ENCODE assay signal across 10 cellular contexts in the genomic region with DNA sequence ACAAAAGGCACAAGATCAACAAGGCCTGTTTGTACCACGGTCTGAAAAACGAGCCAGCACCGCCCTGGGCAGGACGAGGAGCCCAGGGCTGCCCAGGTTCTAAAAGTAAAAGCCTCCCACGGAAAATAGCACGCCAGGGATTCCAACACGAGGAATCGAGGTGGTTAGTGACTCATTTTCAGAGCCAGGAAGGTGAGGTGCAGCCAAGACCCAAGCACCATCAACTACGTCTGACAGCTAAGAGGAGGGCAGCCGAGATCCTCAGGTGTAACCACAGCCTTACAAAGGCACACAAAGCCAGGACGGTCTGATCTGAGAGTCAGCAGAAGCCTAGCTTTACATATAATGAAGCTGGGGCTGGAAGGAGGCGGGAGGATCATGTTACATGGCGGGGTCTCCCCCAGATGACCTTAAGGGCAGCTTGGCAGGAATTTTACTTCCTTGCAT. TPM values are rescaled to one million over a fixed set of nuclear protein-coding genes. Genes with fewer than 3 reads are reported as not detected.
DNase-seq lines count a peak whose midpoint lies in the region; ATAC-seq and TF ChIP-seq lines count a peak whose summit lies in the region.
"Had no signal": no experiment of that assay in that cellular context is flagged by ENCODE, and none has a peak within 500 bp of the region (broad histone marks: within the 10 kb centered on the region; RNA-seq: fewer than 3 reads in every experiment).

No MANE protein-coding gene starts in this region.

- H3K36me3 Mint-ChIP-seq in activated B cell treated with CpG ODN at 0.5 μM for 24 hours (ENCODE audit: low read depth) (no peaks in the 10 kb centered on the region), nephron (ENCODE audit: low read depth) (no peaks in the 10 kb centered on the region)
- H3K36me3 Mint-ChIP-seq in central memory CD8-positive, alpha-beta T cell (ENCODE audit: insufficient read depth): peaks cover 2% of the 10 kb centered on the region

- CTCF ChIA-PET in activated B cell treated with CpG ODN at 0.5 μM for 24 hours (lab: Charles Lee): no interaction called here

- peaks cover 21% of the 10 kb centered on the region for H3K27me3 Mint-ChIP-seq in activated B cell treated with CpG ODN at 0.5 μM for 24 hours
- H3K27me3 Mint-ChIP-seq in central memory CD8-positive, alpha-beta T cell: no peaks in the 10 kb centered on the region
- peaks cover 24% of the 10 kb centered on the region for H3K27me3 Mint-ChIP-seq in nephron (ENCODE audit: low read depth)

- POLR2A ChIA-PET in activated B cell treated with CpG ODN at 0.5 μM for 24 hours (lab: Charles Lee): no interaction called here

- no peaks in the 10 kb centered on the region for H3K9me3 Mint-ChIP-seq in activated B cell treated with CpG ODN at 0.5 μM for 24 hours
- no peaks in the 10 kb centered on the region for H3K9me3 Mint-ChIP-seq in central memory CD8-positive, alpha-beta T cell
- H3K9me3 Mint-ChIP-seq in nephron: no peaks in the 10 kb centered on the region

- H3K27ac Mint-ChIP-seq in activated B cell treated with CpG ODN at 0.5 μM for 24 hours (no peak overlapping the region), nephron (peak overlapping the region in 2 of 3 experiments; percentile 10 to 19)
- H3K27ac Mint-ChIP-seq in central memory CD8-positive, alpha-beta T cell (ENCODE audit: low read depth): peak overlapping the region; percentile 81

- no peak for ATAC-seq in activated B cell treated with CpG ODN at 0.5 μM for 24 hours (ENCODE audit: low read depth)
- peak; percentile 63 for ATAC-seq in central memory CD8-positive, alpha-beta T cell (replicated peaks; ENCODE audit: extremely low read depth, poor library complexity, severe bottlenecking)

- DNase-seq in ELF-1 (ENCODE audit: low read depth, low spot score) (peak; percentile 51), activated B cell treated with CpG ODN at 0.5 μM for 24 hours (no peak), NCI-H1694 (lab: John Stamatoyannopoulos, UW) (no peak), amniotic stem cell (lab: John Stamatoyannopoulos, UW) (no peak), DMS79 (lab: John Stamatoyannopoulos, UW) (no peak), inferior parietal cortex (ENCODE audit: extremely low spot score) (no peak)
- no peak for DNase-seq in central memory CD8-positive, alpha-beta T cell (ENCODE audit: low spot score in 2 of 2)
- DNase-seq: foreskin melanocyte, NCI-H69 had no signal

- intact Hi-C loops in activated B cell treated with CpG ODN at 0.5 μM for 24 hours (cut with micrococcal nuclease): loop anchor here (5.0 kb wide), 1 partner anchor 42 kb away; no protein-coding TSS in a partner anchor

- no peak for TF ChIP-seq CTCF in activated B cell treated with CpG ODN at 0.5 μM for 24 hours (IDR thresholded peaks at IDR 0.05)
- no peak for TF ChIP-seq CTCF in nephron (IDR thresholded peaks at IDR 0.05; ENCODE audit: unreplicated experiment in 3 of 3)

- peak overlapping the region; percentile 3 for H3K4me3 Mint-ChIP-seq in activated B cell treated with CpG ODN at 0.5 μM for 24 hours
- H3K4me3 Mint-ChIP-seq in central memory CD8-positive, alpha-beta T cell: peak overlapping the region; percentile 74
- H3K4me3 Mint-ChIP-seq in nephron: peak overlapping the region in 1 of 3 experiments; percentile 2

- H3K4me1 Mint-ChIP-seq in activated B cell treated with CpG ODN at 0.5 μM for 24 hours (peaks cover 18% of the 10 kb centered on the region), nephron (peaks cover 8% of the 10 kb centered on the region)
- H3K4me1 Mint-ChIP-seq in central memory CD8-positive, alpha-beta T cell: peaks cover 35% of the 10 kb centered on the region

RNA-seq across cellular contexts. Expression of gene ATP10A, which starts 52.5 kb away (rescaled TPM):
- total RNA-seq in activated B cell treated with CpG ODN at 0.5 μM for 24 hours: not detected in 2 replicates
